ENCODE assay signal across 8 cellular contexts in genomic region chr1:225467193-225468020, GRCh38. TPM values are rescaled to one million over a fixed set of nuclear protein-coding genes. Genes with fewer than 3 reads are reported as not detected.
DNase-seq lines count a peak whose midpoint lies in the region; ATAC-seq, FAIRE-seq and TF ChIP-seq lines count a peak whose summit lies in the region.

No MANE protein-coding gene starts in this region.

- ATAC-seq in GM19395 (IDR thresholded peaks at IDR 0.05; ENCODE audit: unreplicated experiment): peak; percentile 97
- ATAC-seq in HG03520 (IDR thresholded peaks at IDR 0.05; ENCODE audit: unreplicated experiment): peak; percentile 95

- FAIRE-seq in HTR-8/SVneo (lab: Jason Lieb, UNC): no peak

- peak overlapping the region in 28 of 59 donors; percentile 14 to 77 (median 52) for H3K27ac ChIP-seq in dorsolateral prefrontal cortex

- intact Hi-C loops in dorsolateral prefrontal cortex (cut with DNase I): no loop called here

- no peak for TF ChIP-seq CTCF in dorsolateral prefrontal cortex (IDR thresholded peaks at IDR 0.05 in 54 of 56, conservative IDR thresholded peaks at IDR 0.05 in 2 of 56; ENCODE audit: low read depth in 1 of 56, partially characterized antibody in 56 of 56)

- DNase-seq in activated CD4-positive, CD25-positive, alpha-beta regulatory T cell treated with anti-CD3 and anti-CD28 coated beads, Interleukin-2, amount 50 U/mL, for 72 hours: peak; percentile 76
- DNase-seq in dorsolateral prefrontal cortex: peak in 2 of 10 donors; percentile 32 to 48
- DNase-seq in pons (ENCODE audit: low spot score): peak; percentile 57
- DNase-seq in ureter (ENCODE audit: low spot score): peak; percentile 82
- DNase-seq in HTR-8/SVneo (ENCODE audit: insufficient read length, low spot score): no peak
- DNase-seq in NCI-H2029 treated with DMSO at 0.1 percent for 48 hours (lab: John Stamatoyannopoulos, UW): no peak

- H3K27me3 ChIP-seq in dorsolateral prefrontal cortex: no peaks in the 10 kb centered on the region

- peak overlapping the region in 41 of 59 donors; percentile 4 to 53 (median 31) for H3K4me3 ChIP-seq in dorsolateral prefrontal cortex

RNA-seq across cellular contexts. Expression of gene LBR, which starts 39.6 kb away (rescaled TPM):
- total RNA-seq in dorsolateral prefrontal cortex (10 to 100 TPM; 14.6 to 57.5 (median 26.2) TPM), ureter (81.0 TPM)

Comparison
In these comparisons a context has a peak if more than half of its experiments do, and no peak if none do; other contexts are left out.
1. DNase-seq: peak in activated CD4-positive, CD25-positive, alpha-beta regulatory T cell treated with anti-CD3 and anti-CD28 coated beads, Interleukin-2, amount 50 U/mL, for 72 hours (single experiment), pons (single experiment) and ureter (single experiment); none in HTR-8/SVneo (single experiment) and NCI-H2029 treated with DMSO at 0.1 percent for 48 hours (single experiment).